ENCODE assay signal across 19 cellular contexts in the genomic region with DNA sequence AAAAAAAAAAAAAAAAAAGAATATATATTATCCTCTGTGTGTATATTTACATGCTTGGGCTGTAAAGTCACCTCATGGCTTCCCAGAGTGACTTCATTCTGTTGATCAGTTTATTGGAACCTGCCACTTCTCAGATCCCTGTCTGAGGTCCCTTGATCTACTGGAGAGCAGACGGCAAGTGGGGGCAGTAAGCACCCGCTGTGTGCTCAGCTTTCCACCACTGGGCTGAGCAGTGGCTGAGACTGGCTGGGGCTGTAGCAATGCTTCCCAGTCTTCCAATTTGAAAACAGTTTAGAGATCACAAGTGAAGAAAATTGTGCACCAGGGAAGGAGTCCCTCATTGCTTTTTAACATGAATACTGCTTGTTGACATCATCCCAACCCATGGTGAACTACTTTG. TPM values are rescaled to one million over a fixed set of nuclear protein-coding genes. Genes with fewer than 3 reads are reported as not detected.
DNase-seq lines count a peak whose midpoint lies in the region; ATAC-seq and TF ChIP-seq lines count a peak whose summit lies in the region.
"Had no signal": no experiment of that assay in that cellular context is flagged by ENCODE, and none has a peak within 500 bp of the region (broad histone marks: within the 10 kb centered on the region; RNA-seq: fewer than 3 reads in every experiment).

No MANE protein-coding gene starts in this region.

- H3K79me2 ChIP-seq in SK-N-SH (ENCODE audit: insufficient read depth), result no peaks in the 10 kb centered on the region

- peaks cover 11% of the 10 kb centered on the region for H3K4me1 Mint-ChIP-seq in endothelial cell (ENCODE audit: unreplicated experiment)
- H3K4me1 Mint-ChIP-seq in nephron progenitor cell, result peaks cover 4% of the 10 kb centered on the region
- no peaks in the 10 kb centered on the region for H3K4me1 Mint-ChIP-seq in natural killer cell
- no peaks in the 10 kb centered on the region for H3K4me1 Mint-ChIP-seq in activated naive CD4-positive, alpha-beta T cell treated with anti-CD3 and anti-CD28 coated beads, Interleukin-2, amount 10 ng/mL, durations not matched to agents 7 days and 5 days

- H3K36me3 Mint-ChIP-seq in endothelial cell (ENCODE audit: low read depth, unreplicated experiment), result peaks cover 12% of the 10 kb centered on the region
- H3K36me3 Mint-ChIP-seq in nephron progenitor cell (ENCODE audit: low read depth), result peaks cover 36% of the 10 kb centered on the region
- no peaks in the 10 kb centered on the region for H3K36me3 Mint-ChIP-seq in natural killer cell
- H3K36me3 Mint-ChIP-seq in activated naive CD4-positive, alpha-beta T cell treated with anti-CD3 and anti-CD28 coated beads, Interleukin-2, amount 10 ng/mL, durations not matched to agents 7 days and 5 days, result no peaks in the 10 kb centered on the region

- peaks cover 10% of the 10 kb centered on the region for H3K27me3 Mint-ChIP-seq in endothelial cell (ENCODE audit: unreplicated experiment)
- H3K27me3 Mint-ChIP-seq in nephron progenitor cell (ENCODE audit: low read depth, poor library complexity), result no peaks in the 10 kb centered on the region
- peaks cover 0 to 3% of the 10 kb centered on the region in 2 donors for H3K27me3 Mint-ChIP-seq in natural killer cell (ENCODE audit: low read depth in 2 of 2)
- peaks cover 7% of the 10 kb centered on the region for H3K27me3 Mint-ChIP-seq in activated naive CD4-positive, alpha-beta T cell treated with anti-CD3 and anti-CD28 coated beads, Interleukin-2, amount 10 ng/mL, durations not matched to agents 7 days and 5 days
- H3K27me3 Mint-ChIP-seq: CD4-positive, alpha-beta T cell had no signal

- TF ChIP-seq CTCF in SK-N-SH (IDR thresholded peaks at IDR 0.05) (no peak), endothelial cell (IDR thresholded peaks at IDR 0.05; ENCODE audit: unreplicated experiment) (no peak), nephron progenitor cell (IDR thresholded peaks at IDR 0.05) (no peak), suprapubic skin (IDR thresholded peaks at IDR 0.05) (no peak), natural killer cell (IDR thresholded peaks at IDR 0.05) (no peak)

- peak; percentile 10 for DNase-seq in SK-N-SH
- no peak for DNase-seq in endothelial cell (ENCODE audit: low spot score)
- DNase-seq in nephron progenitor cell, result no peak
- peak; percentile 35 to 47 for DNase-seq in suprapubic skin (ENCODE audit: low spot score in 2 of 2)
- DNase-seq in natural killer cell, result no peak
- no peak for DNase-seq in activated naive CD4-positive, alpha-beta T cell treated with anti-CD3 and anti-CD28 coated beads, Interleukin-2, amount 10 ng/mL, durations not matched to agents 7 days and 5 days
- DNase-seq: ACHN; CD4-positive, alpha-beta T cell; COR-L47; KBM-7; NCI-H1092 treated with DMSO at 0.1 percent for 48 hours; NCI-H1436 treated with DMSO at 0.1 percent for 48 hours; NCI-H82 had no signal

- no peak for TF ChIP-seq POLR2A in suprapubic skin (IDR thresholded peaks at IDR 0.05)

- CTCF ChIA-PET in SK-N-SH (lab: Yijun Ruan, JAX), result interaction anchor here (0.8 to 1.4 kb wide), 2 partner anchors 10 to 193 kb away, joined by 3 to 4 read pairs; no protein-coding TSS in a partner anchor
- CTCF ChIA-PET in activated naive CD4-positive, alpha-beta T cell treated with anti-CD3 and anti-CD28 coated beads, Interleukin-2, amount 10 ng/mL, durations not matched to agents 7 days and 5 days (lab: Charles Lee), result no interaction called here

- H3K4me3 ChIP-seq in SK-N-SH (ENCODE audit: low read depth in 2 of 2, low read length in 1 of 2) (no peak overlapping the region), suprapubic skin (no peak overlapping the region)
- H3K4me3 ChIP-seq: BLaER1 had no signal

- no peaks in the 10 kb centered on the region for H4K20me1 ChIP-seq in SK-N-SH (ENCODE audit: insufficient read depth)
- H4K20me1 ChIP-seq: BLaER1 had no signal

- H3K27ac ChIP-seq in SK-N-SH (ENCODE audit: low read depth in 2 of 2, low read length in 1 of 2) (no peak overlapping the region), suprapubic skin (peak overlapping the region; percentile 86)
- H3K27ac ChIP-seq: 22Rv1, BLaER1 had no signal

- H3F3A ChIP-seq in SK-N-SH (replicated peaks; ENCODE audit: insufficient read depth), result no peaks in the 10 kb centered on the region

- H3K9me2 ChIP-seq in SK-N-SH, result no peaks in the 10 kb centered on the region

- POLR2A ChIA-PET in SK-N-SH (lab: Yijun Ruan, JAX), result no interaction called here

- TF ChIP-seq EP300 in SK-N-SH (IDR thresholded peaks at IDR 0.05; ENCODE audit: borderline replicate concordance in 1 of 2, low read depth in 1 of 2, low read length in 1 of 2) (no peak), suprapubic skin (IDR thresholded peaks at IDR 0.05) (no peak)

- H3K4me3 Mint-ChIP-seq in endothelial cell (ENCODE audit: unreplicated experiment) (peak overlapping the region; percentile 48), nephron progenitor cell (no peak overlapping the region), natural killer cell (no peak overlapping the region)
- H3K4me3 Mint-ChIP-seq in activated naive CD4-positive, alpha-beta T cell treated with anti-CD3 and anti-CD28 coated beads, Interleukin-2, amount 10 ng/mL, durations not matched to agents 7 days and 5 days, result no peak overlapping the region
- H3K4me3 Mint-ChIP-seq: CD4-positive, alpha-beta T cell had no signal

- 83% methylated on average over 2 of the region's 2 CpGs for WGBS in SK-N-SH (ENCODE audit: low lambda C conversion rate)
- WGBS in suprapubic skin, result 96% methylated on average over 2 of the region's 2 CpGs

- no peak for TF ChIP-seq RAD21 in SK-N-SH (IDR thresholded peaks at IDR 0.05; ENCODE audit: low read length)

- peaks cover 0 to 15% of the 10 kb centered on the region in 2 experiments; a peak in 1 of 4 replicates for H3K4me1 ChIP-seq in SK-N-SH (ENCODE audit: control insufficient read depth in 1 of 2, insufficient read depth in 2 of 2, low read depth in 1 of 2, low read length in 1 of 2)
- peaks cover 35% of the 10 kb centered on the region for H3K4me1 ChIP-seq in suprapubic skin

- intact Hi-C loops in natural killer cell (cut with micrococcal nuclease), result no loop called here

- no peak overlapping the region for H3K9ac ChIP-seq in SK-N-SH
- H3K9ac ChIP-seq: BLaER1 had no signal

- H3K9me3 ChIP-seq in SK-N-SH, result no peaks in the 10 kb centered on the region
- no peaks in the 10 kb centered on the region for H3K9me3 ChIP-seq in suprapubic skin

- H3K27ac Mint-ChIP-seq in endothelial cell (ENCODE audit: unreplicated experiment) (peak overlapping the region; percentile 34), nephron progenitor cell (peak overlapping the region; percentile 83), natural killer cell (no peak overlapping the region)
- H3K27ac Mint-ChIP-seq in activated naive CD4-positive, alpha-beta T cell treated with anti-CD3 and anti-CD28 coated beads, Interleukin-2, amount 10 ng/mL, durations not matched to agents 7 days and 5 days, result no peak overlapping the region
- H3K27ac Mint-ChIP-seq: CD4-positive, alpha-beta T cell had no signal

- H3K9me3 Mint-ChIP-seq in endothelial cell (ENCODE audit: unreplicated experiment) (no peaks in the 10 kb centered on the region), nephron progenitor cell (peaks cover 5% of the 10 kb centered on the region), natural killer cell (no peaks in the 10 kb centered on the region)
- no peaks in the 10 kb centered on the region for H3K9me3 Mint-ChIP-seq in activated naive CD4-positive, alpha-beta T cell treated with anti-CD3 and anti-CD28 coated beads, Interleukin-2, amount 10 ng/mL, durations not matched to agents 7 days and 5 days
- H3K9me3 Mint-ChIP-seq: CD4-positive, alpha-beta T cell had no signal

- H3K36me3 ChIP-seq in SK-N-SH (replicated peaks in 1 of 2; ENCODE audit: control insufficient read depth in 1 of 2, insufficient read depth in 2 of 2, low read length in 1 of 2), result peaks cover 0 to 6% of the 10 kb centered on the region in 2 experiments
- peaks cover 22% of the 10 kb centered on the region for H3K36me3 ChIP-seq in suprapubic skin

- ATAC-seq in SK-N-SH treated with all-trans-retinoic acid at 6 μM for 48 hours (no peak), natural killer cell (no peak), HG02970 (IDR thresholded peaks at IDR 0.05; ENCODE audit: low FRiP score, unreplicated experiment) (no peak)
- ATAC-seq: HepG2, Right ventricle myocardium inferior had no signal

- H3K4me2 ChIP-seq in SK-N-SH, result no peak overlapping the region
- H3K4me2 ChIP-seq: BLaER1 had no signal

- no peak overlapping the region for H2AFZ ChIP-seq in SK-N-SH (ENCODE audit: low read depth)

- no peaks in the 10 kb centered on the region for H3K27me3 ChIP-seq in SK-N-SH (ENCODE audit: insufficient read depth)
- no peaks in the 10 kb centered on the region for H3K27me3 ChIP-seq in suprapubic skin
- H3K27me3 ChIP-seq: BLaER1 had no signal

TF ChIP-seq in SK-N-SH treated with all-trans-retinoic acid at 6 μM for 48 hours, 23 proteins besides CTCF, POLR2A, EP300 and RAD21 (continues in another document):
- TF ChIP-seq SNAI2 (CRISPR knock-in tag; IDR thresholded peaks at IDR 0.05), result no peak
- no peak for TF ChIP-seq ISL1 (CRISPR knock-in tag; IDR thresholded peaks at IDR 0.05)

RNA-seq across cellular contexts. Expression of a gene that starts 6.9 kb away (rescaled TPM):
- 31.1 and 43.3 TPM in 2 replicates for polyA plus RNA-seq in SK-N-SH (2012; rRNA removed)
- 26.1 and 30.8 TPM in 2 replicates for polyA plus RNA-seq in SK-N-SH (2012; cell fraction: cytosol; rRNA removed)
- 59.8 and 93.4 TPM in 2 replicates for polyA plus RNA-seq in SK-N-SH (2012; cell fraction: nucleus; rRNA removed)
- total RNA-seq in endothelial cell (ENCODE audit: unreplicated experiment) (29.3 TPM), suprapubic skin (10 to 100 TPM; 16.7 to 27.1 (median 22.0) TPM), natural killer cell (10 to 100 TPM; 11.1 to 23.0 (median 12.4) TPM)

RNA-seq across cellular contexts. Expression of a gene that starts 44.4 kb away (rescaled TPM):
- polyA plus RNA-seq in SK-N-SH (2012; rRNA removed), result 16.2 and 19.7 TPM in 2 replicates
- 8.6 and 11.2 TPM in 2 replicates for polyA plus RNA-seq in SK-N-SH (2012; cell fraction: cytosol; rRNA removed)
- polyA plus RNA-seq in SK-N-SH (2012; cell fraction: nucleus; rRNA removed), result 76.3 and 105 TPM in 2 replicates
- 17.1 TPM for total RNA-seq in endothelial cell (ENCODE audit: unreplicated experiment)
- 100 to 1,000 TPM; 337 to 544 (median 450) TPM for total RNA-seq in suprapubic skin
- 1 to 10 TPM in 1 of 3 donors, not detected in 2; 1.1 TPM for total RNA-seq in natural killer cell
- total RNA-seq: CD4-positive, alpha-beta T cell had no signal

RNA-seq across cellular contexts. Expression of a gene that starts 46.1 kb away (rescaled TPM):
- 202 and 222 TPM in 2 replicates for polyA plus RNA-seq in SK-N-SH (2012; rRNA removed)
- 189 and 200 TPM in 2 replicates for polyA plus RNA-seq in SK-N-SH (2012; cell fraction: cytosol; rRNA removed)
- polyA plus RNA-seq in SK-N-SH (2012; cell fraction: nucleus; rRNA removed), result 104 and 183 TPM in 2 replicates
- total RNA-seq in endothelial cell (ENCODE audit: unreplicated experiment), result 187 TPM
- 10 to 100 TPM; 82.5 to 100.0 (median 91.4) TPM for total RNA-seq in suprapubic skin
- total RNA-seq in natural killer cell, result 100 to 1,000 TPM; 219 to 241 (median 224) TPM

Comparison
In these comparisons a context has a peak if more than half of its experiments do, and no peak if none do; other contexts are left out.
1. DNase-seq: peak in SK-N-SH (single experiment) and suprapubic skin (2 of 2); none in endothelial cell (single experiment), nephron progenitor cell (single experiment), natural killer cell (single experiment) and activated naive CD4-positive, alpha-beta T cell treated with anti-CD3 and anti-CD28 coated beads, Interleukin-2, amount 10 ng/mL, durations not matched to agents 7 days and 5 days (single experiment).
2. H3K27ac Mint-ChIP-seq: peak in endothelial cell (single experiment) and nephron progenitor cell (single experiment); none in natural killer cell (0 of 2) and activated naive CD4-positive, alpha-beta T cell treated with anti-CD3 and anti-CD28 coated beads, Interleukin-2, amount 10 ng/mL, durations not matched to agents 7 days and 5 days (single experiment).
3. RNA of a gene that starts 44.4 kb away (total RNA-seq): 337 to 544 TPM in suprapubic skin; 17.1 TPM in endothelial cell (single experiment) and 1.1 TPM in natural killer cell; every median in the first group is over 10 times any median in the second.